Comparison of ENCODE assay signal across 24 cellular contexts in genomic region chr4:137749466-137749865, GRCh38.
DNase-seq lines count a peak whose midpoint lies in the region; ATAC-seq and TF ChIP-seq lines count a peak whose summit lies in the region.
"Had no signal": no experiment of that assay in that cellular context is flagged by ENCODE, and none has a peak within 500 bp of the region (broad histone marks: within the 10 kb centered on the region; RNA-seq: fewer than 3 reads in every experiment).

No MANE protein-coding gene starts in this region.

- no peaks in the 10 kb centered on the region for H3K9me1 ChIP-seq in IMR-90 (ENCODE audit: insufficient read depth, low read length)

- H3K4me3 Mint-ChIP-seq in immature natural killer cell (no peak overlapping the region), progenitor cell of endocrine pancreas (ENCODE audit: low read depth) (no peak overlapping the region)
- H3K4me3 Mint-ChIP-seq: activated naive CD8-positive, alpha-beta T cell; activated T-helper 1 cell treated with anti-CD3 and anti-CD28 coated beads, Interleukin-12 subunit alpha, Interleukin-12 subunit beta, Interleukin-2, Interleukin-4 antibody, amounts not matched to agents 30 ng/mL and 10 ng/mL and 1 ng/mL, durations not matched to agents 14 hours and 24 hours and 36 hours; CD4-positive, CD25-positive, alpha-beta regulatory T cell; IgD-negative memory B cell; memory B cell; naive thymus-derived CD4-positive, alpha-beta T cell; T-helper 1 cell treated with Interleukin-12 subunit alpha and Interleukin-12 subunit beta and Interleukin-4 antibody, amounts not matched to agents 30 μg/mL and 1 μg/mL, for 36 hours had no signal

- H3K4ac ChIP-seq in IMR-90 (ENCODE audit: low read depth, low read length), result no peak overlapping the region

- TF ChIP-seq RAD21 in IMR-90 (IDR thresholded peaks at IDR 0.05; ENCODE audit: low read length), result no peak

- H4K5ac ChIP-seq in IMR-90 (ENCODE audit: low read depth, low read length), result no peak overlapping the region

- H3K14ac ChIP-seq in IMR-90 (replicated peaks; ENCODE audit: low read depth, low read length), result no peak overlapping the region

- H2AFZ ChIP-seq in IMR-90 (replicated peaks; ENCODE audit: low read length, poor library complexity), result no peak overlapping the region

- no peak overlapping the region for H3K4me3 ChIP-seq in IMR-90 (ENCODE audit: insufficient read depth, low read depth, low read length)
- H3K4me3 ChIP-seq in astrocyte of the spinal cord (ENCODE audit: low read depth, low read length), result no peak overlapping the region
- H3K4me3 ChIP-seq in fibroblast of villous mesenchyme (ENCODE audit: low read depth, low read length), result no peak overlapping the region
- H3K4me3 ChIP-seq: vagina had no signal

- no TSS peak for BruUV-seq in IMR-90 (replicated peaks; lab: Mats Ljungman, UMichigan)

- no peak overlapping the region for H3K9ac ChIP-seq in IMR-90 (ENCODE audit: low read depth, low read length)

- H4K91ac ChIP-seq in IMR-90 (ENCODE audit: insufficient read depth, low read depth, low read length), result no peak overlapping the region

- no peaks in the 10 kb centered on the region for H3K36me3 ChIP-seq in IMR-90 (ENCODE audit: control insufficient read depth, insufficient read depth, low read length)
- H3K36me3 ChIP-seq: vagina had no signal

- H3K56ac ChIP-seq in IMR-90 (ENCODE audit: extremely low read depth, insufficient read depth, low read length), result no peak overlapping the region

- H3K4me2 ChIP-seq in IMR-90 (ENCODE audit: low read depth, low read length), result no peak overlapping the region

- no peak overlapping the region for H4K8ac ChIP-seq in IMR-90 (ENCODE audit: low read depth in 2 of 2, low read length in 2 of 2)

- no peak overlapping the region for H3K27ac ChIP-seq in IMR-90 (ENCODE audit: insufficient read depth, low read length)
- H3K27ac ChIP-seq: vagina had no signal

- no peaks in the 10 kb centered on the region for H3K9me3 ChIP-seq in IMR-90 (ENCODE audit: control insufficient read depth, insufficient read depth, low read length)
- H3K9me3 ChIP-seq: vagina had no signal

- H2AK5ac ChIP-seq in IMR-90 (ENCODE audit: low read depth, low read length), result no peak overlapping the region

- intact Hi-C loops in IMR-90 (cut with micrococcal nuclease), result no loop called here

- H3K4me1 Mint-ChIP-seq in immature natural killer cell (no peaks in the 10 kb centered on the region), progenitor cell of endocrine pancreas (ENCODE audit: low read depth) (peaks cover 2% of the 10 kb centered on the region)
- H3K4me1 Mint-ChIP-seq: CD4-positive, CD25-positive, alpha-beta regulatory T cell; IgD-negative memory B cell; memory B cell; naive thymus-derived CD4-positive, alpha-beta T cell had no signal

- in situ Hi-C loops in IMR-90 (cut with MboI; ENCODE audit: low sequenced_read_pairs), result no loop called here
- in situ Hi-C loops in astrocyte of the spinal cord (cut with HindIII; ENCODE audit: low sequenced_read_pairs), result no loop called here

- peaks cover 0 to 3% (median 2%) of the 10 kb centered on the region in 3 donors for H3K27me3 Mint-ChIP-seq in immature natural killer cell (ENCODE audit: low read depth in 3 of 3)
- no peaks in the 10 kb centered on the region for H3K27me3 Mint-ChIP-seq in progenitor cell of endocrine pancreas
- H3K27me3 Mint-ChIP-seq: activated naive CD8-positive, alpha-beta T cell; CD4-positive, CD25-positive, alpha-beta regulatory T cell; IgD-negative memory B cell; memory B cell; naive thymus-derived CD4-positive, alpha-beta T cell had no signal

- H3K18ac ChIP-seq in IMR-90 (ENCODE audit: low read depth, low read length), result no peak overlapping the region

- H3K27ac Mint-ChIP-seq in immature natural killer cell (no peak overlapping the region), progenitor cell of endocrine pancreas (no peak overlapping the region)
- H3K27ac Mint-ChIP-seq: activated naive CD8-positive, alpha-beta T cell; activated T-helper 1 cell treated with anti-CD3 and anti-CD28 coated beads, Interleukin-12 subunit alpha, Interleukin-12 subunit beta, Interleukin-2, Interleukin-4 antibody, amounts not matched to agents 30 ng/mL and 10 ng/mL and 1 ng/mL, durations not matched to agents 14 hours and 24 hours and 36 hours; CD4-positive, CD25-positive, alpha-beta regulatory T cell; IgD-negative memory B cell; memory B cell; naive thymus-derived CD4-positive, alpha-beta T cell; T-helper 1 cell treated with Interleukin-12 subunit alpha and Interleukin-12 subunit beta and Interleukin-4 antibody, amounts not matched to agents 30 μg/mL and 1 μg/mL, for 36 hours had no signal

- H2BK120ac ChIP-seq in IMR-90 (ENCODE audit: low read depth, low read length), result no peak overlapping the region

- H3K36me3 Mint-ChIP-seq in immature natural killer cell (no peaks in the 10 kb centered on the region), progenitor cell of endocrine pancreas (ENCODE audit: insufficient read depth) (no peaks in the 10 kb centered on the region)
- H3K36me3 Mint-ChIP-seq: activated naive CD8-positive, alpha-beta T cell; CD4-positive, CD25-positive, alpha-beta regulatory T cell; IgD-negative memory B cell; memory B cell; naive thymus-derived CD4-positive, alpha-beta T cell had no signal

- no peaks in the 10 kb centered on the region for H3K79me1 ChIP-seq in IMR-90 (ENCODE audit: low read depth in 1 of 2, low read length in 2 of 2)

- no peak for TF ChIP-seq CTCF in AG09319 (IDR thresholded peaks at IDR 0.05; ENCODE audit: low read depth, low read length)
- no peak for TF ChIP-seq CTCF in IMR-90 (conservative IDR thresholded peaks at IDR 0.05; ENCODE audit: low read depth, low read length)
- TF ChIP-seq CTCF in astrocyte of the spinal cord (IDR thresholded peaks at IDR 0.05; ENCODE audit: low read depth, low read length), result no peak
- no peak for TF ChIP-seq CTCF in fibroblast of villous mesenchyme (IDR thresholded peaks at IDR 0.05; ENCODE audit: insufficient read depth, low read depth, low read length)
- TF ChIP-seq CTCF in progenitor cell of endocrine pancreas (IDR thresholded peaks at IDR 0.05; ENCODE audit: unreplicated experiment), result no peak

- no peaks in the 10 kb centered on the region for H3K27me3 ChIP-seq in IMR-90 (ENCODE audit: control insufficient read depth, insufficient read depth, low read length)
- H3K27me3 ChIP-seq: vagina had no signal

- no peaks in the 10 kb centered on the region for H4K20me1 ChIP-seq in IMR-90 (ENCODE audit: insufficient read depth, low read length)

- no peak overlapping the region for H2BK15ac ChIP-seq in IMR-90 (ENCODE audit: low read depth, low read length)

- H2BK5ac ChIP-seq in IMR-90 (ENCODE audit: low read depth, low read length, poor library complexity, severe bottlenecking), result no peak overlapping the region

- CTCF ChIA-PET in IMR-90 (lab: Yijun Ruan, JAX), result interaction anchor here (0.6 kb wide), 1 partner anchor 645 kb away, joined by 3 read pairs; no protein-coding TSS in a partner anchor

- dilution Hi-C loops in IMR-90 (cut with HindIII; ENCODE audit: low sequenced_read_pairs, unreplicated experiment), result no loop called here

- DNase-seq in AG09319 (ENCODE audit: extremely low read depth, low read depth) (peak; percentile 20), IMR-90 (peak; percentile 58), astrocyte of the spinal cord (ENCODE audit: low read depth, low spot score) (peak; percentile 28), fibroblast of villous mesenchyme (ENCODE audit: low read depth) (peak; percentile 49), T-helper 1 cell (no peak), immature natural killer cell (no peak), progenitor cell of endocrine pancreas (ENCODE audit: low spot score, unreplicated experiment) (no peak)
- DNase-seq: activated CD4-positive, alpha-beta T cell treated with anti-CD3 and anti-CD28 coated beads for 4 hours; CD4-positive, CD25-positive, alpha-beta regulatory T cell; DMS153; naive thymus-derived CD4-positive, alpha-beta T cell; NCI-H1694; NCI-H748 treated with DMSO at 0.1 percent for 48 hours; OCI-M1; right cardiac atrium; SIG-M5; stimulated activated CD4-positive, alpha-beta T cell treated with anti-CD3 and anti-CD28 coated beads, Interleukin-15, amount 100 ng/mL, for 24 hours had no signal

- H3K4me1 ChIP-seq in IMR-90 (ENCODE audit: control insufficient read depth, insufficient read depth, low read length), result no peaks in the 10 kb centered on the region
- H3K4me1 ChIP-seq: vagina had no signal

- H2BK20ac ChIP-seq in IMR-90 (ENCODE audit: low read depth, low read length), result no peak overlapping the region

- POLR2A ChIA-PET in IMR-90 (lab: Charles Lee; ENCODE audit: unreplicated experiment), result no interaction called here

- no peak overlapping the region for H3K23ac ChIP-seq in IMR-90 (ENCODE audit: low read depth, low read length)

- no peak overlapping the region for H2AK9ac ChIP-seq in IMR-90 (replicated peaks; ENCODE audit: low read depth, low read length, poor library complexity)

- ATAC-seq in IMR-90 (ENCODE audit: low read depth) (no peak), GM18498 (IDR thresholded peaks at IDR 0.05; ENCODE audit: unreplicated experiment) (no peak)
- ATAC-seq: naive thymus-derived CD4-positive, alpha-beta T cell; right cardiac atrium had no signal

- TF ChIP-seq POLR2A in IMR-90 (IDR thresholded peaks at IDR 0.05; ENCODE audit: low read depth, low read length), result no peak

- H3K9me3 Mint-ChIP-seq in immature natural killer cell (peaks cover 2 to 53% (median 13%) of the 10 kb centered on the region in 6 donors), progenitor cell of endocrine pancreas (ENCODE audit: low read depth) (no peaks in the 10 kb centered on the region)
- H3K9me3 Mint-ChIP-seq: activated T-helper 1 cell treated with anti-CD3 and anti-CD28 coated beads, Interleukin-12 subunit alpha, Interleukin-12 subunit beta, Interleukin-2, Interleukin-4 antibody, amounts not matched to agents 30 ng/mL and 10 ng/mL and 1 ng/mL, durations not matched to agents 14 hours and 24 hours and 36 hours; IgD-negative memory B cell; T-helper 1 cell treated with Interleukin-12 subunit alpha and Interleukin-12 subunit beta and Interleukin-4 antibody, amounts not matched to agents 30 μg/mL and 1 μg/mL, for 36 hours had no signal

TF ChIP-seq in IMR-90, 13 proteins besides CTCF, POLR2A, EP300 and RAD21 (continues in another document):
- TF ChIP-seq CEBPB (IDR thresholded peaks at IDR 0.05; ENCODE audit: low read depth, low read length), result no peak
- TF ChIP-seq NFE2L2 (IDR thresholded peaks at IDR 0.05; ENCODE audit: low read depth, low read length), result no peak
- no peak for TF ChIP-seq SMC3 (IDR thresholded peaks at IDR 0.05; ENCODE audit: low read depth, low read length)
- TF ChIP-seq MAZ (IDR thresholded peaks at IDR 0.05; ENCODE audit: borderline replicate concordance, low read depth, low read length), result no peak
- TF ChIP-seq MXI1 (IDR thresholded peaks at IDR 0.05; ENCODE audit: borderline replicate concordance, low read depth, low read length), result no peak
- no peak for TF ChIP-seq MAFK (IDR thresholded peaks at IDR 0.05; ENCODE audit: low read depth, low read length)
- no peak for TF ChIP-seq FOS (IDR thresholded peaks at IDR 0.05; ENCODE audit: low read depth, low read length)

Comparison
In these comparisons a context has a peak if more than half of its experiments do, and no peak if none do; other contexts are left out.
1. DNase-seq: peak in AG09319 (single experiment), IMR-90 (single experiment), astrocyte of the spinal cord (single experiment) and fibroblast of villous mesenchyme (single experiment); none in T-helper 1 cell (0 of 5), immature natural killer cell (0 of 3) and progenitor cell of endocrine pancreas (single experiment).